ENCODE assay signal across 29 cellular contexts in the genomic region with DNA sequence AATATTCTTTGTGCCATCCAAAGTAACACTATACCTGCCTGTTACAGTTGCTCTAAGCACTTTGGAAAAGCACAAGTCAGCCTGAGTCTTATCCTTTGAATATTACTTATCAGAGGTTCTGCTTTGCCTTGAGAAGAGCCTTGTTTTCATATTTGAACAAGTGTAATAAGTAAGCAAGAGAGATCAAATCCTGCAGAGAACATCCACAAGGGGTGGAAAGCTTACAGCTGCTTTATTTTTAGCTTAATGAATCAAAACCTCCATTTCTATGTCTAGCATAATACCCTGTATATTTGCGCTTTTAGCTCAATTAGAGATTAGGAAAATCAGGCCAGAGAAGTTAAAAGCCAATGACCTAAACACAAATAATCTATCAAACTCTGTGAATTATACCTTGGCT.
"Had no signal": no experiment of that assay in that cellular context is flagged by ENCODE, and none has a peak within 500 bp of the region (broad histone marks: within the 10 kb centered on the region; RNA-seq: fewer than 3 reads in every experiment).

No MANE protein-coding gene starts in this region.

- H3K4me3 ChIP-seq: breast epithelium, esophagus muscularis mucosa, heart left ventricle, ovary, psoas muscle, sigmoid colon, smooth muscle cell, stomach, tibial artery, upper lobe of right lung had no signal

- H3K27me3 Mint-ChIP-seq: activated CD4-positive, alpha-beta memory T cell treated with anti-CD3 and anti-CD28 coated beads, Interleukin-2, amount 10 ng/mL, durations not matched to agents 7 days and 5 days; activated T-cell treated with anti-CD3 and anti-CD28 coated beads, Interleukin-2, amount 50 U/mL, for 24 hours; central memory CD8-positive, alpha-beta T cell; dendritic cell treated with granulocyte-macrophage colony-stimulating factor and Interleukin-4, amounts not matched to agents 40 ng/mL and 50 ng/mL, for 4 days; naive B cell; stimulated activated naive B cell treated with anti-CD40 and anti-IgM and Interleukin-4, amounts not matched to agents 10 μg/mL and 1 μg/mL and 100 μg/mL, for 72 hours had no signal

- H3K36me3 Mint-ChIP-seq: immature natural killer cell; naive B cell; stimulated activated naive B cell treated with anti-CD40 and anti-IgM and Interleukin-4, amounts not matched to agents 10 μg/mL and 1 μg/mL and 100 μg/mL, for 72 hours had no signal

- H3K27me3 ChIP-seq: breast epithelium, esophagus muscularis mucosa, foreskin keratinocyte, heart left ventricle, ovary, sigmoid colon, stomach, tibial artery, upper lobe of right lung had no signal

- ATAC-seq: foreskin keratinocyte; heart left ventricle; psoas muscle; stimulated activated naive B cell treated with anti-CD40 and anti-IgM and Interleukin-4, amounts not matched to agents 10 μg/mL and 1 μg/mL and 100 μg/mL, for 72 hours; upper lobe of right lung had no signal

- H3K9me3 Mint-ChIP-seq: activated CD4-positive, alpha-beta memory T cell treated with anti-CD3 and anti-CD28 coated beads, Interleukin-2, amount 10 ng/mL, durations not matched to agents 7 days and 5 days; activated CD4-positive, alpha-beta T cell treated with anti-CD3 and anti-CD28 coated beads, Interleukin-2, amount 10 ng/mL, durations not matched to agents 7 days and 5 days; activated T-cell treated with anti-CD3 and anti-CD28 coated beads, Interleukin-2, amount 50 U/mL, for 24 hours; central memory CD8-positive, alpha-beta T cell; dendritic cell treated with granulocyte-macrophage colony-stimulating factor and Interleukin-4, amounts not matched to agents 40 ng/mL and 50 ng/mL, for 4 days; mesothelial cell of epicardium; naive B cell; stimulated activated naive B cell treated with anti-CD40 and anti-IgM and Interleukin-4, amounts not matched to agents 10 μg/mL and 1 μg/mL and 100 μg/mL, for 72 hours had no signal

- DNase-seq: activated CD4-positive, alpha-beta memory T cell treated with anti-CD3 and anti-CD28 coated beads, Interleukin-2, amount 10 ng/mL, durations not matched to agents 7 days and 5 days; activated CD4-positive, alpha-beta T cell treated with anti-CD3 and anti-CD28 coated beads, Interleukin-2, amount 10 ng/mL, durations not matched to agents 7 days and 5 days; activated CD4-positive, CD25-positive, alpha-beta regulatory T cell treated with anti-CD3 and anti-CD28 coated beads, Interleukin-2, amount 50 U/mL, for 72 hours; activated CD8-positive, alpha-beta memory T cell treated with anti-CD3 and anti-CD28 coated beads, Interleukin-2, amount 50 U/mL, for 48 hours; activated gamma-delta T cell treated with Interleukin-2 at 50 U/mL for 16 hours; activated naive CD4-positive, alpha-beta T cell treated with anti-CD3 and anti-CD28 coated beads, Interleukin-2, amount 50 U/mL, for 16 hours; activated T-cell treated with anti-CD3 and anti-CD28 coated beads, Interleukin-2, amount 50 U/mL, for 24 hours; amniotic stem cell; foreskin keratinocyte; heart left ventricle; hypothalamus; immature natural killer cell; naive B cell; ovary; psoas muscle; sigmoid colon; stimulated activated CD4-positive, alpha-beta T cell treated with anti-CD3 and anti-CD28 coated beads, Interleukin-15, amount 100 ng/mL, for 24 hours; stimulated activated CD4-positive, alpha-beta T cell treated with anti-CD3 and anti-CD28 coated beads, Interleukin-2, amount 100 ng/mL, for 24 hours; stimulated activated naive B cell treated with anti-CD40 and anti-IgM and Interleukin-4, amounts not matched to agents 10 μg/mL and 1 μg/mL and 100 μg/mL, for 72 hours; stomach; T1000; tibial artery; upper lobe of right lung had no signal

- H3K4me1 ChIP-seq: breast epithelium, esophagus muscularis mucosa, foreskin keratinocyte, psoas muscle, sigmoid colon, tibial artery, upper lobe of right lung had no signal

- H3K9me3 ChIP-seq: breast epithelium, esophagus muscularis mucosa, heart left ventricle, ovary, psoas muscle, sigmoid colon, stomach, tibial artery, upper lobe of right lung had no signal

- H3K27ac ChIP-seq: breast epithelium, esophagus muscularis mucosa, foreskin keratinocyte, heart left ventricle, ovary, psoas muscle, sigmoid colon, stomach, tibial artery, upper lobe of right lung had no signal

- H3K4me1 Mint-ChIP-seq: central memory CD8-positive, alpha-beta T cell; immature natural killer cell; mesothelial cell of epicardium; naive B cell; stimulated activated naive B cell treated with anti-CD40 and anti-IgM and Interleukin-4, amounts not matched to agents 10 μg/mL and 1 μg/mL and 100 μg/mL, for 72 hours had no signal

- H3K36me3 ChIP-seq: ovary had no signal

- H3K27ac Mint-ChIP-seq: activated CD4-positive, alpha-beta memory T cell treated with anti-CD3 and anti-CD28 coated beads, Interleukin-2, amount 10 ng/mL, durations not matched to agents 7 days and 5 days; activated CD4-positive, alpha-beta T cell treated with anti-CD3 and anti-CD28 coated beads, Interleukin-2, amount 10 ng/mL, durations not matched to agents 7 days and 5 days; activated T-cell treated with anti-CD3 and anti-CD28 coated beads, Interleukin-2, amount 50 U/mL, for 24 hours; dendritic cell treated with granulocyte-macrophage colony-stimulating factor and Interleukin-4, amounts not matched to agents 40 ng/mL and 50 ng/mL, for 4 days; immature natural killer cell; mesothelial cell of epicardium; naive B cell; stimulated activated naive B cell treated with anti-CD40 and anti-IgM and Interleukin-4, amounts not matched to agents 10 μg/mL and 1 μg/mL and 100 μg/mL, for 72 hours had no signal

- H3K4me3 Mint-ChIP-seq: activated CD4-positive, alpha-beta memory T cell treated with anti-CD3 and anti-CD28 coated beads, Interleukin-2, amount 10 ng/mL, durations not matched to agents 7 days and 5 days; activated CD4-positive, alpha-beta T cell treated with anti-CD3 and anti-CD28 coated beads, Interleukin-2, amount 10 ng/mL, durations not matched to agents 7 days and 5 days; activated T-cell treated with anti-CD3 and anti-CD28 coated beads, Interleukin-2, amount 50 U/mL, for 24 hours; central memory CD8-positive, alpha-beta T cell; dendritic cell treated with granulocyte-macrophage colony-stimulating factor and Interleukin-4, amounts not matched to agents 40 ng/mL and 50 ng/mL, for 4 days; immature natural killer cell; mesothelial cell of epicardium; naive B cell; stimulated activated naive B cell treated with anti-CD40 and anti-IgM and Interleukin-4, amounts not matched to agents 10 μg/mL and 1 μg/mL and 100 μg/mL, for 72 hours had no signal
